Comparison of ENCODE assay signal across 7 cellular contexts in genomic region chr6:3162067-3162497, GRCh38. TPM values are rescaled to one million over a fixed set of nuclear protein-coding genes. Genes with fewer than 3 reads are reported as not detected.
DNase-seq lines count a peak whose midpoint lies in the region; ATAC-seq and TF ChIP-seq lines count a peak whose summit lies in the region.

No MANE protein-coding gene starts in this region.

- H3K9ac ChIP-seq in H9 (ENCODE audit: extremely low read depth, insufficient read length, low read length) (peak overlapping the region; percentile 49), skeletal muscle tissue (ENCODE audit: low read depth in 1 of 3, low read length in 3 of 3) (peak overlapping the region in 2 of 3 donors; percentile 9 to 73)

- H3K9me3 Mint-ChIP-seq in H9 = peaks cover 0 to 3% of the 10 kb centered on the region in 2 experiments; a peak in 1 of 5 replicates

- no peak overlapping the region for H3K23ac ChIP-seq in H9 (ENCODE audit: insufficient read length, low read depth, low read length)

- H2AFZ ChIP-seq in H9 (ENCODE audit: low read length) = no peak overlapping the region

- no peak overlapping the region for H3K4ac ChIP-seq in H9 (ENCODE audit: low read depth, low read length)

- DNase-seq in H9 (no peak), RWPE2 (ENCODE audit: low spot score) (no peak), esophagus squamous epithelium (lab: John Stamatoyannopoulos, UW) (no peak), cerebellum (ENCODE audit: low spot score) (no peak)
- DNase-seq in effector CD8-positive, alpha-beta T cell (lab: John Stamatoyannopoulos, UW) = no peak

- no peaks in the 10 kb centered on the region; a peak in 1 of 7 replicates for H3K36me3 Mint-ChIP-seq in H9 (ENCODE audit: insufficient read depth in 1 of 3, low read depth in 3 of 3)

- TF ChIP-seq CTCF in H9 (conservative IDR thresholded peaks at IDR 0.05) (no peak), RWPE2 (IDR thresholded peaks at IDR 0.05; ENCODE audit: poor library complexity, severe bottlenecking) (no peak), esophagus squamous epithelium (IDR thresholded peaks at IDR 0.05) (no peak)

- H2BK15ac ChIP-seq in H9 (ENCODE audit: low read depth, low read length) = no peak overlapping the region

- H3K4me1 ChIP-seq in H9 (ENCODE audit: insufficient read depth, low read length) = peaks cover 26% of the 10 kb centered on the region
- peaks cover 11% of the 10 kb centered on the region for H3K4me1 ChIP-seq in RWPE2 (ENCODE audit: insufficient read depth, poor library complexity, severe bottlenecking)
- H3K4me1 ChIP-seq in esophagus squamous epithelium = peaks cover 0 to 61% (median 9%) of the 10 kb centered on the region in 3 donors
- H3K4me1 ChIP-seq in skeletal muscle tissue (ENCODE audit: control insufficient read depth in 3 of 3, insufficient read depth in 3 of 3, low read length in 3 of 3) = peaks cover 2 to 4% (median 3%) of the 10 kb centered on the region in 3 donors

- H3K18ac ChIP-seq in H9 (ENCODE audit: insufficient read length, low read depth, low read length) = no peak overlapping the region

- no peaks in the 10 kb centered on the region for H4K20me1 ChIP-seq in H9 (ENCODE audit: control insufficient read depth, insufficient read depth, insufficient read length)

- H3K36me3 ChIP-seq in RWPE2 (ENCODE audit: low read depth) = no peaks in the 10 kb centered on the region
- no peaks in the 10 kb centered on the region for H3K36me3 ChIP-seq in esophagus squamous epithelium
- H3K36me3 ChIP-seq in skeletal muscle tissue (ENCODE audit: control insufficient read depth in 3 of 3, insufficient read depth in 3 of 3, low read length in 3 of 3) = no peaks in the 10 kb centered on the region

- no peaks in the 10 kb centered on the region for H3K9me3 ChIP-seq in H9 (ENCODE audit: control insufficient read depth, low read depth, low read length)
- H3K9me3 ChIP-seq in RWPE2 (ENCODE audit: severe bottlenecking) = no peaks in the 10 kb centered on the region
- no peaks in the 10 kb centered on the region for H3K9me3 ChIP-seq in esophagus squamous epithelium
- H3K9me3 ChIP-seq in skeletal muscle tissue (ENCODE audit: control insufficient read depth in 3 of 3, low read length in 3 of 3) = no peaks in the 10 kb centered on the region

- no peak overlapping the region for H3T11ph ChIP-seq in H9 (ENCODE audit: low read length)

- peak overlapping the region; percentile 74 to 84 for H3K4me3 Mint-ChIP-seq in H9

- WGBS in H9 (ENCODE audit: extremely low coverage, insufficient read length, low lambda C conversion rate) = no CpG with 5 or more reads among the region's 7 CpGs
- WGBS in esophagus squamous epithelium, 2 donors = 51 to 66% methylated on average over 6 to 7 of the region's 7 CpGs

- H4K91ac ChIP-seq in H9 (ENCODE audit: insufficient read length, low read depth, low read length) = no peak overlapping the region

- H3K27me3 ChIP-seq in H9 (ENCODE audit: insufficient read depth, low read length) (no peaks in the 10 kb centered on the region), RWPE2 (ENCODE audit: insufficient read depth, poor library complexity, severe bottlenecking) (no peaks in the 10 kb centered on the region), esophagus squamous epithelium (no peaks in the 10 kb centered on the region), skeletal muscle tissue (ENCODE audit: control insufficient read depth in 3 of 3, insufficient read depth in 3 of 3, low read length in 3 of 3) (no peaks in the 10 kb centered on the region)

- H3K79me2 ChIP-seq in H9 (ENCODE audit: insufficient read depth, low read length) = peaks cover under 1% of the 10 kb centered on the region; the same call in 1 of the 2 replicates

- H4K5ac ChIP-seq in H9 (ENCODE audit: insufficient read length, low read depth, low read length) = no peak overlapping the region

- H3K27ac Mint-ChIP-seq in H9 = no peak overlapping the region; a peak in 1 of 7 replicates

- H3K4me3 ChIP-seq in RWPE2 (ENCODE audit: severe bottlenecking) (peak overlapping the region; percentile 51), esophagus squamous epithelium (peak overlapping the region; percentile 72 to 90 (median 80)), skeletal muscle tissue (ENCODE audit: low read length in 3 of 3) (peak overlapping the region in 2 of 3 donors; percentile 41 to 78)

- no peak overlapping the region for H4K8ac ChIP-seq in H9 (replicated peaks; ENCODE audit: insufficient read length, low read depth, low read length)

- H3K23me2 ChIP-seq in H9 (ENCODE audit: insufficient read length, low read depth, low read length, poor library complexity, severe bottlenecking) = peaks cover 15% of the 10 kb centered on the region

- H3K4me2 ChIP-seq in H9 (ENCODE audit: insufficient read depth, insufficient read length, low read length) = peak overlapping the region; percentile 76

- H3K27ac ChIP-seq in H9 (ENCODE audit: insufficient read length, low read depth, low read length) (no peak overlapping the region), RWPE2 (ENCODE audit: poor library complexity, severe bottlenecking) (no peak overlapping the region), esophagus squamous epithelium (peak overlapping the region; percentile 96 to 97 (median 96)), skeletal muscle tissue (ENCODE audit: low read depth, low read length) (no peak overlapping the region)

- no peak overlapping the region for H2AK5ac ChIP-seq in H9 (ENCODE audit: insufficient read length, low read length)

- no peak for TF ChIP-seq POLR2A in esophagus squamous epithelium (IDR thresholded peaks at IDR 0.05)

- no peak overlapping the region for H2BK120ac ChIP-seq in H9 (ENCODE audit: low read depth, low read length, poor library complexity, severe bottlenecking)

- no peak overlapping the region for H2BK5ac ChIP-seq in H9 (ENCODE audit: insufficient read length, low read length)

- ATAC-seq in RWPE2 (ENCODE audit: low read depth) (no peak), esophagus mucosa (no peak)

- no peak overlapping the region for H2BK20ac ChIP-seq in H9 (ENCODE audit: low read depth, low read length, poor library complexity, severe bottlenecking)

- H3K56ac ChIP-seq in H9 (ENCODE audit: insufficient read length, low read depth, low read length) = no peak overlapping the region

- intact Hi-C loops in esophagus squamous epithelium (cut with DNase I) = no loop called here

- H3K79me1 ChIP-seq in H9 (ENCODE audit: insufficient read depth, low read depth, low read length, poor library complexity, severe bottlenecking) = no peaks in the 10 kb centered on the region

- no peak overlapping the region for H3K14ac ChIP-seq in H9 (ENCODE audit: insufficient read depth, low read length)

- H3K4me1 Mint-ChIP-seq in H9 = peaks cover 38 to 72% of the 10 kb centered on the region in 2 experiments

- H3K27me3 Mint-ChIP-seq in H9 (ENCODE audit: low read depth) = no peaks in the 10 kb centered on the region; the same call in 1 of the 2 replicates

- H2BK12ac ChIP-seq in H9 (ENCODE audit: insufficient read length, low read depth, low read length) = no peak overlapping the region

RNA-seq across cellular contexts. Expression of gene TUBB2A, which starts 4.7 kb away (rescaled TPM):
- 258 and 268 TPM in 2 replicates for total RNA-seq in H9 (2021)
- 100 to 1,000 TPM in 2 of 4 donors, 10 to 100 TPM in 2; 35.9 to 149 (median 93.5) TPM for total RNA-seq in esophagus squamous epithelium
- 59.0 TPM for total RNA-seq in skeletal muscle tissue
- 485 TPM for total RNA-seq in cerebellum
- 70.3 TPM for total RNA-seq in esophagus mucosa

RNA-seq across cellular contexts. Expression of gene BPHL, which starts 43.6 kb away (rescaled TPM):
- total RNA-seq in H9 (2021) (48.7 and 50.2 TPM in 2 replicates), esophagus squamous epithelium (10 to 100 TPM; 10.1 to 26.0 (median 11.8) TPM), skeletal muscle tissue (17.7 TPM), cerebellum (26.6 TPM), esophagus mucosa (27.0 TPM)

Comparison
In these comparisons a context has a peak if more than half of its experiments do, and no peak if none do; other contexts are left out.
1. H3K27ac ChIP-seq: peak in esophagus squamous epithelium (4 of 4); none in H9 (single experiment), RWPE2 (single experiment) and skeletal muscle tissue (single experiment).
2. Peak in every context shown above with its lines, with median percentiles within 50 percentile points of each other: H3K4me3 ChIP-seq.